ENCODE assay signal across 1 cellular context in the genomic region with DNA sequence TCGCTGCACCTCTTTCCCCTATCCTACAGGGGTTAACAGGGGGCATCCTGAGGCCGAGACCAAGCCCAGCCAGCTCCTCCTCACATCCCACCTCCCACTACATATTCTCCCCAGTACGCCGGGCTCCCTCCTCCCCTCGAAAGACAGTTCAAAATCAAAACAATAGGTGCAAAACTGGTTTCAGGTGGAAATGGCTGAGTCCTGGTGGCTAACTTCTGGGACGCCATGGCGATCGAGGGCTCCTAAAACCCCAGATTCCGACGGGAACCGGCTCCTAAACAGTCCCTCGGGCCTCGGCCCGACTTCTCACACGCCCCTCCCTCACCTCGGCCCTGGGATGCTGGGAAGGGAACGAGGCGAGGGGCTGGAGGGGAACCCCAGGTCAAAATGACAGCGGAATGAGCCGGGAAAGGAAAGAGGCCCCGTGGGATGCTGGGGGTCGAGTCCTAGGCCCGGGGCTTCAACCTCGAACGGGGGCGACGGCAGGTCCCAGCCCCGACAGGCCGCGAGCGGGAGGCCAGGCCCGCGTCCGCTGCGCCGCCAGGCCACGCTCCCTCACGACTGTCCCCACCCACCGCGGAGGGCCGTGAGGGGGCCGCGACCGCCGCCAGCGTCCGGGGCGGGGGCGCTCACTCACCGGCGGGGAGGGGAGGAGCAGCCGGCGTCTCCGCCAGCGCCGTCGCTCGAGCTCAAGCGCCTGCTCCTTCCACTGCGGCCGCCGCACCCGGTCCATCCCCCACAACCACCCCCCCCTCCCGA.
A peak's percentile ranks its signal among the peaks of the same experiment; 100 is the strongest.
TF ChIP-seq lines count a peak whose summit lies in the region.

No MANE protein-coding gene starts in this region.

TF ChIP-seq in H1, 55 proteins besides CTCF, POLR2A, EP300 and RAD21 (continued from another document):
- peak; percentile 53; the same call in 1 of the 2 replicates for TF ChIP-seq PHF8 (conservative IDR thresholded peaks at IDR 0.05; ENCODE audit: low read depth, low read length)
- TF ChIP-seq, protein P1, sequence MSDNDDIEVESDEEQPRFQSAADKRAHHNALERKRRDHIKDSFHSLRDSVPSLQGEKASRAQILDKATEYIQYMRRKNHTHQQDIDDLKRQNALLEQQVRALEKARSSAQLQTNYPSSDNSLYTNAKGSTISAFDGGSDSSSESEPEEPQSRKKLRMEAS (IDR thresholded peaks at IDR 0.05): peak; percentile 44; the same call in 1 of the 2 replicates
- peak; percentile 88 for TF ChIP-seq ASH2L (IDR thresholded peaks at IDR 0.05; ENCODE audit: low read length)
- TF ChIP-seq KDM4A (IDR thresholded peaks at IDR 0.05; ENCODE audit: low read depth, low read length, severe bottlenecking): peak; percentile 92
- 0 out of 4 replicates have a peak, but pooled peaks of 1 of the 2 experiments have one; percentile 10 for TF ChIP-seq HDAC2 (IDR thresholded peaks at IDR 0.05; ENCODE audit: borderline replicate concordance in 1 of 2, low read depth in 2 of 2, low read length in 2 of 2)
- TF ChIP-seq, protein P2, sequence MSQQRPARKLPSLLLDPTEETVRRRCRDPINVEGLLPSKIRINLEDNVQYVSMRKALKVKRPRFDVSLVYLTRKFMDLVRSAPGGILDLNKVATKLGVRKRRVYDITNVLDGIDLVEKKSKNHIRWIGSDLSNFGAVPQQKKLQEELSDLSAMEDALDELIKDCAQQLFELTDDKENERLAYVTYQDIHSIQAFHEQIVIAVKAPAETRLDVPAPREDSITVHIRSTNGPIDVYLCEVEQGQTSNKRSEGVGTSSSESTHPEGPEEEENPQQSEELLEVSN (IDR thresholded peaks at IDR 0.05): 0 out of 2 replicates have a peak, but pooled peaks have one; percentile 7
- TF ChIP-seq RNF2 (IDR thresholded peaks at IDR 0.05; ENCODE audit: borderline replicate concordance, low read depth, low read length, missing control alignments, poor library complexity, severe bottlenecking): no peak
- peak; percentile 73; the same call in 1 of the 2 replicates for TF ChIP-seq YY1 (IDR thresholded peaks at IDR 0.05; ENCODE audit: low read depth, low read length)
- TF ChIP-seq CREB1 (IDR thresholded peaks at IDR 0.05): no peak
- TF ChIP-seq TAF7 (optimal IDR thresholded peaks at IDR 0.05; ENCODE audit: borderline replicate concordance, low read depth, low read length): peak; percentile 55
- 0 out of 2 replicates have a peak, but pooled peaks have one; percentile 3 for TF ChIP-seq POLR2AphosphoS5 (IDR thresholded peaks at IDR 0.05; ENCODE audit: low read depth, low read length)
- TF ChIP-seq GTF2F1 (IDR thresholded peaks at IDR 0.05; ENCODE audit: borderline replicate concordance, low read depth, low read length): no peak
TF ChIP-seq in H1: peak in this region for 11.
